8 cellular contexts compared by ENCODE assay signal in genomic region chrX:55160685-55161552, GRCh38. TPM values are rescaled to one million over a fixed set of nuclear protein-coding genes. Genes with fewer than 3 reads are reported as not detected.
DNase-seq lines count a peak whose midpoint lies in the region; ATAC-seq lines count a peak whose summit lies in the region.

No MANE protein-coding gene starts in this region.

- DNase-seq in ELR (ENCODE audit: low read depth) (peak; percentile 85), GOT3 (lab: John Stamatoyannopoulos, UW) (peak; percentile 67), LHCN-M2 (ENCODE audit: low read depth) (peak; percentile 83), RKO (ENCODE audit: low spot score) (peak; percentile 85), fibroblast of peridontal ligament (ENCODE audit: extremely low read depth) (peak; percentile 80)
- peak; percentile 78 to 96 (median 92) for DNase-seq in naive thymus-derived CD8-positive, alpha-beta T cell
- DNase-seq in stimulated activated naive B cell treated with anti-CD40 and anti-IgM and Interleukin-4, amounts not matched to agents 10 μg/mL and 1 μg/mL and 100 μg/mL, for 72 hours: peak; percentile 83

- no peaks in the 10 kb centered on the region for H3K27me3 Mint-ChIP-seq in activated T-helper 17 cell treated with anti-CD3 and anti-CD28 coated beads, Interleukin-2, amount 50 U/mL, for 72 hours
- peaks cover 0 to 2% (median 0%) of the 10 kb centered on the region in 5 donors for H3K27me3 Mint-ChIP-seq in naive thymus-derived CD8-positive, alpha-beta T cell
- peaks cover 9 to 12% of the 10 kb centered on the region in 2 donors for H3K27me3 Mint-ChIP-seq in stimulated activated naive B cell treated with anti-CD40 and anti-IgM and Interleukin-4, amounts not matched to agents 10 μg/mL and 1 μg/mL and 100 μg/mL, for 72 hours

- H3K4me1 Mint-ChIP-seq in activated T-helper 17 cell treated with anti-CD3 and anti-CD28 coated beads, Interleukin-2, amount 50 U/mL, for 72 hours: peaks cover 6% of the 10 kb centered on the region
- H3K4me1 Mint-ChIP-seq in naive thymus-derived CD8-positive, alpha-beta T cell: peaks cover 5 to 22% (median 8%) of the 10 kb centered on the region in 4 donors
- peaks cover 5 to 8% of the 10 kb centered on the region in 2 donors for H3K4me1 Mint-ChIP-seq in stimulated activated naive B cell treated with anti-CD40 and anti-IgM and Interleukin-4, amounts not matched to agents 10 μg/mL and 1 μg/mL and 100 μg/mL, for 72 hours

- peak; percentile 96 for ATAC-seq in activated T-helper 17 cell treated with anti-CD3 and anti-CD28 coated beads, Interleukin-2, amount 50 U/mL, for 72 hours (replicated peaks)
- ATAC-seq in naive thymus-derived CD8-positive, alpha-beta T cell: peak; percentile 88 to 89
- ATAC-seq in stimulated activated naive B cell treated with anti-CD40 and anti-IgM and Interleukin-4, amounts not matched to agents 10 μg/mL and 1 μg/mL and 100 μg/mL, for 72 hours (replicated peaks): peak; percentile 92 to 94

- POLR2A ChIA-PET in naive thymus-derived CD8-positive, alpha-beta T cell (lab: Charles Lee): interaction anchor here (0.6 to 1.8 kb wide), 5 partner anchors 240 to 1117 kb away, joined by 3 to 7 read pairs (median 3); partner anchors contain the start of genes MAGEH1, TRO and USP51

- H3K36me3 Mint-ChIP-seq in activated T-helper 17 cell treated with anti-CD3 and anti-CD28 coated beads, Interleukin-2, amount 50 U/mL, for 72 hours (ENCODE audit: low read depth): peaks cover 6% of the 10 kb centered on the region
- peaks cover 0 to 2% (median 0%) of the 10 kb centered on the region in 3 donors for H3K36me3 Mint-ChIP-seq in naive thymus-derived CD8-positive, alpha-beta T cell
- no peaks in the 10 kb centered on the region for H3K36me3 Mint-ChIP-seq in stimulated activated naive B cell treated with anti-CD40 and anti-IgM and Interleukin-4, amounts not matched to agents 10 μg/mL and 1 μg/mL and 100 μg/mL, for 72 hours

- H3K27ac Mint-ChIP-seq in activated T-helper 17 cell treated with anti-CD3 and anti-CD28 coated beads, Interleukin-2, amount 50 U/mL, for 72 hours: peak overlapping the region; percentile 91
- peak overlapping the region; percentile 95 to 99 (median 98) for H3K27ac Mint-ChIP-seq in naive thymus-derived CD8-positive, alpha-beta T cell
- H3K27ac Mint-ChIP-seq in stimulated activated naive B cell treated with anti-CD40 and anti-IgM and Interleukin-4, amounts not matched to agents 10 μg/mL and 1 μg/mL and 100 μg/mL, for 72 hours: peak overlapping the region; percentile 96

- H3K4me3 Mint-ChIP-seq in activated T-helper 17 cell treated with anti-CD3 and anti-CD28 coated beads, Interleukin-2, amount 50 U/mL, for 72 hours: peak overlapping the region; percentile 92
- H3K4me3 Mint-ChIP-seq in naive thymus-derived CD8-positive, alpha-beta T cell: peak overlapping the region; percentile 83 to 97 (median 92)
- peak overlapping the region; percentile 82 to 95 for H3K4me3 Mint-ChIP-seq in stimulated activated naive B cell treated with anti-CD40 and anti-IgM and Interleukin-4, amounts not matched to agents 10 μg/mL and 1 μg/mL and 100 μg/mL, for 72 hours

- no peaks in the 10 kb centered on the region for H3K9me3 Mint-ChIP-seq in activated T-helper 17 cell treated with anti-CD3 and anti-CD28 coated beads, Interleukin-2, amount 50 U/mL, for 72 hours
- peaks cover 0 to 4% (median 0%) of the 10 kb centered on the region in 9 donors for H3K9me3 Mint-ChIP-seq in naive thymus-derived CD8-positive, alpha-beta T cell
- H3K9me3 Mint-ChIP-seq in stimulated activated naive B cell treated with anti-CD40 and anti-IgM and Interleukin-4, amounts not matched to agents 10 μg/mL and 1 μg/mL and 100 μg/mL, for 72 hours: peaks cover 0 to 10% of the 10 kb centered on the region in 2 donors

RNA-seq across cellular contexts. Expression of gene PAGE5, which starts 59.2 kb away (rescaled TPM):
- total RNA-seq in LHCN-M2 (2014; rRNA removed): not detected in 2 replicates
- polyA plus RNA-seq in LHCN-M2 (2012): not detected
- 1 to 10 TPM in 1 of 2 donors, not detected in 1; 1.1 TPM for total RNA-seq in activated T-helper 17 cell treated with anti-CD3 and anti-CD28 coated beads, Interleukin-2, amount 50 U/mL, for 72 hours
- not detected for total RNA-seq in naive thymus-derived CD8-positive, alpha-beta T cell
- polyA plus RNA-seq in naive thymus-derived CD8-positive, alpha-beta T cell: 1 to 10 TPM in 1 of 3 donors, not detected in 2; 1.2 TPM

Comparison
In these comparisons a context has a peak if more than half of its experiments do, and no peak if none do; other contexts are left out.
1. Peak in every context shown above with its lines: DNase-seq and ATAC-seq.